19 cellular contexts compared by ENCODE assay signal in the genomic region with DNA sequence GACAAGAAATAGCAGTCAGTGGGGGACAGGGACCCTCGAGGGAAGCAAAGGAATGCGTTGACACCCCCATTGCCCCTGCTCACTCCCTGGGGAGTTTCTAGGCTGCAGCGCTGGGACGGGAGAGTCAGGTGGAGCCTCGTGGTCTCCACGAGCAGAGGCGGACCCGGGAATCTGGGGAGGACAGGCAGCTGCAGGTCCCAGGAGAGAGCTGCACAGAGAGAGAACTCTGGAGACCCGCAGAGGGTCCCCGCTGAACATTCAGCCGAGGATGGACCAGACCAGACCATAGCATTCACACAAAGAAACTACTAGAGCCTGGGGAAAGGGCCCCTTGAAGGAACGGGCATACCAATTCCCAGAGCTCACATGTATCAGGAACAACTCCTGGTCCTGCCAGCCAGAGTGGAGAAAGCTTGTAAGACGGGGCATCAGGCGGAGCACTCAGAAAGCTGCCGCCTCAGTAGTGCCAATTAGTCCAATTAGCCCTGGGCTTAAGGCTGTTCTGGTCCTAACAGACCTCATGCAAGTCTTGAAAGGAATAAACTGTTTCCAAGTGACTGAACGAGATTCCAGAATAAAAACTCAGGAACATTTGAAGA.
DNase-seq lines count a peak whose midpoint lies in the region; ATAC-seq and TF ChIP-seq lines count a peak whose summit lies in the region.
"Had no signal": no experiment of that assay in that cellular context is flagged by ENCODE, and none has a peak within 500 bp of the region (broad histone marks: within the 10 kb centered on the region; RNA-seq: fewer than 3 reads in every experiment).

No MANE protein-coding gene starts in this region.

- H3K4me3 ChIP-seq in dorsolateral prefrontal cortex: no peak overlapping the region
- H3K4me3 ChIP-seq: A549; BLaER1 treated with 17β-estradiol and CSF1 and Interleukin-3, amounts not matched to agents 10 nM and 100 nM had no signal

- H3K36me3 Mint-ChIP-seq in endothelial cell (ENCODE audit: low read depth, unreplicated experiment): peaks cover 17% of the 10 kb centered on the region
- H3K36me3 Mint-ChIP-seq: CD8-positive, alpha-beta T cell had no signal

- peaks cover 3% of the 10 kb centered on the region for H3K27me3 Mint-ChIP-seq in endothelial cell (ENCODE audit: unreplicated experiment)
- H3K27me3 Mint-ChIP-seq: B cell; CD4-positive, alpha-beta T cell had no signal

- H3K27ac Mint-ChIP-seq in endothelial cell (ENCODE audit: unreplicated experiment): no peak overlapping the region
- H3K27ac Mint-ChIP-seq: B cell; CD4-positive, alpha-beta T cell; CD8-positive, alpha-beta T cell had no signal

- no peak for ATAC-seq in left cardiac atrium
- ATAC-seq: A549; CD8-positive, alpha-beta T cell had no signal

- intact Hi-C loops in cardiac septum (cut with DNase I): no loop called here
- intact Hi-C loops in left cardiac atrium (cut with DNase I): no loop called here
- intact Hi-C loops in dorsolateral prefrontal cortex (cut with DNase I): no loop called here

- peaks cover 0 to 9% (median 0%) of the 10 kb centered on the region in 45 donors for H3K27me3 ChIP-seq in dorsolateral prefrontal cortex
- H3K27me3 ChIP-seq: BLaER1 treated with 17β-estradiol and CSF1 and Interleukin-3, amounts not matched to agents 10 nM and 100 nM had no signal

- H3K27ac ChIP-seq in dorsolateral prefrontal cortex: no peak overlapping the region
- H3K27ac ChIP-seq: 22Rv1; A549; BLaER1 treated with 17β-estradiol and CSF1 and Interleukin-3, amounts not matched to agents 10 nM and 100 nM; C4-2B had no signal

- peak overlapping the region; percentile 25 for H3K4me3 Mint-ChIP-seq in endothelial cell (ENCODE audit: unreplicated experiment)
- H3K4me3 Mint-ChIP-seq: B cell; CD4-positive, alpha-beta T cell; CD8-positive, alpha-beta T cell had no signal

- DNase-seq in cardiac septum (ENCODE audit: low spot score): peak; percentile 70
- DNase-seq in left cardiac atrium: no peak
- DNase-seq in ecto neural progenitor cell (ENCODE audit: low spot score): peak; percentile 14
- DNase-seq in endothelial cell (ENCODE audit: low spot score): no peak
- no peak for DNase-seq in dorsolateral prefrontal cortex
- no peak for DNase-seq in SK-N-DZ (ENCODE audit: low spot score)
- DNase-seq in activated effector memory CD4-positive, alpha-beta T cell treated with anti-CD3 and anti-CD28 coated beads, Interleukin-2, amount 50 U/mL, for 16 hours: no peak
- DNase-seq: AML-193; Caco-2; Calu3; CD4-positive, alpha-beta T cell; CD8-positive, alpha-beta T cell; DMS79 treated with DMSO at 0.1 percent for 48 hours; GF-D8 had no signal

- no peak for TF ChIP-seq CTCF in endothelial cell (IDR thresholded peaks at IDR 0.05; ENCODE audit: unreplicated experiment)
- no peak for TF ChIP-seq CTCF in dorsolateral prefrontal cortex (IDR thresholded peaks at IDR 0.05 in 54 of 56, conservative IDR thresholded peaks at IDR 0.05 in 2 of 56; ENCODE audit: low read depth in 1 of 56, partially characterized antibody in 56 of 56)

- no peaks in the 10 kb centered on the region for H3K4me1 Mint-ChIP-seq in endothelial cell (ENCODE audit: unreplicated experiment)
- H3K4me1 Mint-ChIP-seq: B cell had no signal

- peaks cover 62% of the 10 kb centered on the region for H3K9me3 Mint-ChIP-seq in endothelial cell (ENCODE audit: unreplicated experiment)

Comparison
In these comparisons a context has a peak if more than half of its experiments do, and no peak if none do; other contexts are left out.
1. DNase-seq: peak in cardiac septum (single experiment) and ecto neural progenitor cell (single experiment); none in left cardiac atrium (single experiment), endothelial cell (single experiment), dorsolateral prefrontal cortex (0 of 10), SK-N-DZ (single experiment) and activated effector memory CD4-positive, alpha-beta T cell treated with anti-CD3 and anti-CD28 coated beads, Interleukin-2, amount 50 U/mL, for 16 hours (single experiment).